15 cellular contexts compared by ENCODE assay signal in genomic region chr10:111037868-111038267, GRCh38. TPM values are rescaled to one million over a fixed set of nuclear protein-coding genes. Genes with fewer than 3 reads are reported as not detected.
DNase-seq lines count a peak whose midpoint lies in the region; ATAC-seq, FAIRE-seq and TF ChIP-seq lines count a peak whose summit lies in the region.
"Had no signal": no experiment of that assay in that cellular context is flagged by ENCODE, and none has a peak within 500 bp of the region (broad histone marks: within the 10 kb centered on the region; RNA-seq: fewer than 3 reads in every experiment).

No MANE protein-coding gene starts in this region.

- H3K9ac ChIP-seq in HCT116 (ENCODE audit: low read length), result no peak overlapping the region
- H3K9ac ChIP-seq: KMS-11 had no signal

- no peak overlapping the region for H3K4me2 ChIP-seq in HCT116 (ENCODE audit: low read length)
- H3K4me2 ChIP-seq: KMS-11 had no signal

- no peaks in the 10 kb centered on the region for H3K36me3 ChIP-seq in BE2C
- no peaks in the 10 kb centered on the region for H3K36me3 ChIP-seq in HCT116 (ENCODE audit: control insufficient read depth in 1 of 2, insufficient read depth in 2 of 2, low read length in 2 of 2)
- H3K36me3 ChIP-seq: heart right ventricle had no signal

- TF ChIP-seq CTCF in BE2C (IDR thresholded peaks at IDR 0.05; ENCODE audit: low read depth, low read length) (peak; percentile 39), HCT116 (IDR thresholded peaks at IDR 0.05 in 2 of 3, conservative IDR thresholded peaks at IDR 0.05 in 1 of 3; ENCODE audit: borderline replicate concordance in 1 of 3, insufficient read depth in 1 of 3, low read depth in 2 of 3, low read length in 2 of 3) (peak in 2 of 3 experiments; percentile 52 to 54; a peak in 4 of 6 replicates)

- BruUV-seq in HCT116 (replicated peaks; lab: Mats Ljungman, UMichigan), result no TSS peak

- CTCF ChIA-PET in HCT116 (lab: Charles Lee), result interaction anchor here (0.9 kb wide), 2 partner anchors 10 to 234 kb away, joined by 3 to 4 read pairs; no protein-coding TSS in a partner anchor

- H2AFZ ChIP-seq in HCT116 (ENCODE audit: low read depth, low read length, poor library complexity, severe bottlenecking), result no peak overlapping the region

- peak; percentile 30; the same call in 1 of the 2 replicates for TF ChIP-seq RAD21 in HCT116 (IDR thresholded peaks at IDR 0.05; ENCODE audit: low read depth)

- no peaks in the 10 kb centered on the region for H3K9me3 ChIP-seq in BE2C
- H3K9me3 ChIP-seq in HCT116 (ENCODE audit: control insufficient read depth in 1 of 2, insufficient read depth in 1 of 2, low read depth in 1 of 2, low read length in 2 of 2), result peaks cover 5 to 11% of the 10 kb centered on the region in 2 experiments; a peak in 3 of 4 replicates

- ATAC-seq in HCT116 (peak; percentile 60), GM21381 (IDR thresholded peaks at IDR 0.05; ENCODE audit: unreplicated experiment) (no peak)
- ATAC-seq: heart right ventricle, left ventricle myocardium superior, natural killer cell had no signal

- no peak overlapping the region for H3K27ac ChIP-seq in HCT116 (ENCODE audit: low read depth, low read length)
- H3K27ac ChIP-seq: heart right ventricle, KMS-11 had no signal

- no peak for TF ChIP-seq POLR2A in HCT116 (IDR thresholded peaks at IDR 0.05; ENCODE audit: borderline replicate concordance, extremely low read depth, insufficient read depth, insufficient read length)
- no peak for TF ChIP-seq POLR2A in GM12891 (IDR thresholded peaks at IDR 0.05; ENCODE audit: low read depth, low read length)

- DNase-seq in BE2C, result no peak
- no peak for DNase-seq in HCT116 (ENCODE audit: low read depth, low spot score)
- DNase-seq in amniotic epithelial cell (ENCODE audit: low read depth), result peak; percentile 7
- DNase-seq in iris pigment epithelial cell (ENCODE audit: low read depth), result peak; percentile 19
- DNase-seq in GDM1 (lab: John Stamatoyannopoulos, UW), result no peak
- no peak for DNase-seq in GM12891 (ENCODE audit: insufficient read length, low spot score)
- DNase-seq in SK-N-DZ (ENCODE audit: low spot score), result no peak
- DNase-seq: activated CD4-positive, alpha-beta T cell treated with anti-CD3 and anti-CD28 coated beads for 4 hours; CD4-positive, alpha-beta memory T cell; heart right ventricle; left ventricle myocardium superior; natural killer cell; NCI-H2107 had no signal

- POLR2A ChIA-PET in HCT116 (lab: Charles Lee), result no interaction called here

- H3K4me1 ChIP-seq in BE2C, result no peaks in the 10 kb centered on the region
- no peaks in the 10 kb centered on the region for H3K4me1 ChIP-seq in HCT116 (ENCODE audit: control insufficient read depth in 1 of 2, insufficient read depth in 2 of 2, low read length in 2 of 2)

- no peak for FAIRE-seq in GM12891 (lab: Jason Lieb, UNC)

- RAD21 ChIA-PET in HCT116 (lab: Charles Lee; ENCODE audit: low non-redundant PET in 1 of 2, low total read pairs in 2 of 2, uncharacterized antibody in 2 of 2, unreplicated experiment in 2 of 2), result no interaction called here

- no peak overlapping the region for H3K4me3 ChIP-seq in BE2C (ENCODE audit: low read depth, low read length)
- H3K4me3 ChIP-seq in HCT116 (replicated peaks in 1 of 2; ENCODE audit: low read depth in 1 of 2, low read length in 2 of 2), result no peak overlapping the region
- H3K4me3 ChIP-seq: heart right ventricle had no signal

- no peaks in the 10 kb centered on the region for H3K9me2 ChIP-seq in HCT116 (ENCODE audit: insufficient read depth)

- H3K27me3 ChIP-seq in BE2C (no peaks in the 10 kb centered on the region), HCT116 (ENCODE audit: insufficient read depth, low read length) (no peaks in the 10 kb centered on the region)
- H3K27me3 ChIP-seq: heart right ventricle had no signal

- no peaks in the 10 kb centered on the region for H3K79me2 ChIP-seq in HCT116 (ENCODE audit: insufficient read depth, low read length)

- intact Hi-C loops in HCT116 (cut with micrococcal nuclease), result no loop called here

- H4K20me1 ChIP-seq in HCT116 (ENCODE audit: insufficient read depth), result no peaks in the 10 kb centered on the region

TF ChIP-seq in HCT116, 20 proteins besides CTCF, POLR2A, EP300 and RAD21:
- TF ChIP-seq, protein P1, sequence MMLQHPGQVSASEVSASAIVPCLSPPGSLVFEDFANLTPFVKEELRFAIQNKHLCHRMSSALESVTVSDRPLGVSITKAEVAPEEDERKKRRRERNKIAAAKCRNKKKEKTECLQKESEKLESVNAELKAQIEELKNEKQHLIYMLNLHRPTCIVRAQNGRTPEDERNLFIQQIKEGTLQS (IDR thresholded peaks at IDR 0.05), result no peak
- TF ChIP-seq CEBPB (IDR thresholded peaks at IDR 0.05; ENCODE audit: low read depth) (peak; percentile 58), JUND (IDR thresholded peaks at IDR 0.05) (no peak), ZBTB33 (IDR thresholded peaks at IDR 0.05; ENCODE audit: extremely low read depth, insufficient replicate concordance, low read length) (no peak), SIN3A (IDR thresholded peaks at IDR 0.05; ENCODE audit: low read depth) (no peak), YY1 (IDR thresholded peaks at IDR 0.05; ENCODE audit: extremely low read depth, insufficient replicate concordance, low read depth, low read length) (no peak), SRF (IDR thresholded peaks at IDR 0.05; ENCODE audit: low read depth) (no peak)
- TF ChIP-seq, protein P2, sequence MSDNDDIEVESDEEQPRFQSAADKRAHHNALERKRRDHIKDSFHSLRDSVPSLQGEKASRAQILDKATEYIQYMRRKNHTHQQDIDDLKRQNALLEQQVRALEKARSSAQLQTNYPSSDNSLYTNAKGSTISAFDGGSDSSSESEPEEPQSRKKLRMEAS (IDR thresholded peaks at IDR 0.05), result no peak

TF ChIP-seq in GM12891, 5 proteins besides CTCF, POLR2A, EP300 and RAD21:
- no peak for TF ChIP-seq SPI1 (IDR thresholded peaks at IDR 0.05; ENCODE audit: low read depth, low read length)
- TF ChIP-seq POLR2AphosphoS5 (IDR thresholded peaks at IDR 0.05; ENCODE audit: low read depth, low read length), result no peak
- no peak for TF ChIP-seq PAX5 (IDR thresholded peaks at IDR 0.05; ENCODE audit: insufficient read depth, low read length, severe bottlenecking)
- TF ChIP-seq TAF1 (IDR thresholded peaks at IDR 0.05; ENCODE audit: low read depth, low read length), result no peak
- TF ChIP-seq POU2F2 (IDR thresholded peaks at IDR 0.05; ENCODE audit: low read depth, low read length), result no peak

RNA-seq across cellular contexts. Expression of gene ADRA2A, which starts 39.0 kb away (rescaled TPM):
- 1.2 TPM for polyA plus RNA-seq in BE2C (2012; ENCODE audit: insufficient read depth, insufficient read length, low read depth)
- 0.15 TPM for total RNA-seq in HCT116 (2021; ENCODE audit: unreplicated experiment)
- polyA plus RNA-seq in HCT116 (2012), result 0.01 TPM in 1 of 2 replicates, not detected in the other
- polyA plus RNA-seq in GM12891 (2012; ENCODE audit: low read depth, missing spikeins), result not detected
- polyA plus RNA-seq in SK-N-DZ (2014; cell fraction: cytosol; rRNA removed), result 8.5 and 8.9 TPM in 2 replicates
- polyA plus RNA-seq in SK-N-DZ (2014; cell fraction: nucleus; rRNA removed), result 5.5 and 8.7 TPM in 2 replicates
- total RNA-seq: CD4-positive, alpha-beta memory T cell had no signal
- polyA plus RNA-seq: CD4-positive, alpha-beta memory T cell had no signal

Comparison
In these comparisons a context has a peak if more than half of its experiments do, and no peak if none do; other contexts are left out.
1. DNase-seq: peak in amniotic epithelial cell (single experiment) and iris pigment epithelial cell (single experiment); none in BE2C (single experiment), HCT116 (single experiment), GDM1 (single experiment), GM12891 (single experiment) and SK-N-DZ (single experiment).